Comparison of ENCODE assay signal across 16 cellular contexts in the genomic region with DNA sequence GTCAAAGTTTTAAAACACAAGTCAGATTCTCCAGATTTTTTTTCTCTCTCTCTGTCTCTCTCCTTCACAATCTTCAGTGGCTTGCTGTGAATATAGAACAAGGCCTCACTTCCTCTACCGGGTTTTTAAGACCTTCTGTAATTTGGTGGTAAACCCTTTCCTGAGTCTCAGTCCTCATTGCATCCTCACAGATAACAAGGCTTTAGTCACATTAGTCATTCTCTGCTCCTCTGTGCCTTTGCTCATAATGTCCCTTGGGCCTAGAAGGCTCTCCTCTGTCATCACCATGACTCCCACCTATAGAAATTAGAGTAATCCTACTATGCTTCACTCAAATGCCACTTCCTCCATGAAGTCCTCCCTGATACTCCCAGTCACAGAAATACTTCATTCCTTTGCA.
A peak's percentile ranks its signal among the peaks of the same experiment; 100 is the strongest.
DNase-seq lines count a peak whose midpoint lies in the region; ATAC-seq and TF ChIP-seq lines count a peak whose summit lies in the region.
"Had no signal": no experiment of that assay in that cellular context is flagged by ENCODE, and none has a peak within 500 bp of the region (broad histone marks: within the 10 kb centered on the region; RNA-seq: fewer than 3 reads in every experiment).

No MANE protein-coding gene starts in this region.

- H3K9me3 ChIP-seq in body of pancreas, result no peaks in the 10 kb centered on the region
- H3K9me3 ChIP-seq: Peyer's patch, testis had no signal

- intact Hi-C loops in body of pancreas (cut with DNase I), result no loop called here
- intact Hi-C loops in posterior cingulate gyrus (cut with DNase I), result no loop called here

- DNase-seq in GF-D8 (lab: John Stamatoyannopoulos, UW) (peak; percentile 38), KG1 (lab: John Stamatoyannopoulos, UW) (peak; percentile 70), SKM-1 treated with dmso at 0.1 percent for 144 hours (lab: John Stamatoyannopoulos, UW; ENCODE audit: unreplicated experiment) (peak; percentile 93), mesothelial cell of epicardium (ENCODE audit: low spot score in 2 of 2, unreplicated experiment in 2 of 2) (no peak), body of pancreas (no peak), posterior cingulate gyrus (no peak)
- DNase-seq: activated naive CD4-positive, alpha-beta T cell treated with Interleukin-2 at 50 U/mL for 16 hours; AML-193; hypothalamus; NCI-H748 treated with DMSO at 0.1 percent for 48 hours; Peyer's patch; stimulated activated CD4-positive, alpha-beta T cell treated with anti-CD3 and anti-CD28 coated beads, Interleukin-4, amount 100 ng/mL, for 4 hours; testis had no signal

- H3K27me3 Mint-ChIP-seq in mesothelial cell of epicardium (ENCODE audit: low read depth), result no peaks in the 10 kb centered on the region

- H3K9me3 Mint-ChIP-seq in mesothelial cell of epicardium, result no peaks in the 10 kb centered on the region

- no peak for TF ChIP-seq POLR2A in body of pancreas (IDR thresholded peaks at IDR 0.05)

- H3K4me1 ChIP-seq in body of pancreas, result no peaks in the 10 kb centered on the region
- H3K4me1 ChIP-seq: testis had no signal

- WGBS in body of pancreas, 2 donors, result 55 to 68% methylated on average over 1 of the region's 1 CpG

- H3K27ac Mint-ChIP-seq in mesothelial cell of epicardium, result peak overlapping the region; percentile 11

- H3K4me1 Mint-ChIP-seq in mesothelial cell of epicardium, result peaks cover 3% of the 10 kb centered on the region

- no peaks in the 10 kb centered on the region for H3K27me3 ChIP-seq in body of pancreas
- H3K27me3 ChIP-seq: Peyer's patch, testis had no signal

- TF ChIP-seq CTCF in mesothelial cell of epicardium (IDR thresholded peaks at IDR 0.05; ENCODE audit: unreplicated experiment) (no peak), body of pancreas (IDR thresholded peaks at IDR 0.05) (no peak)

- H3K36me3 Mint-ChIP-seq in mesothelial cell of epicardium, result no peaks in the 10 kb centered on the region

- H3K4me3 Mint-ChIP-seq in mesothelial cell of epicardium, result no peak overlapping the region

- no peaks in the 10 kb centered on the region for H3K36me3 ChIP-seq in body of pancreas (replicated peaks in 1 of 2; ENCODE audit: insufficient read depth in 1 of 2, low read depth in 2 of 2)
- H3K36me3 ChIP-seq: Peyer's patch had no signal

- ATAC-seq in body of pancreas, result no peak
- ATAC-seq in HG02588 (IDR thresholded peaks at IDR 0.05; ENCODE audit: unreplicated experiment), result no peak
- ATAC-seq in HG02571 (IDR thresholded peaks at IDR 0.05; ENCODE audit: unreplicated experiment), result no peak

- H3K27ac ChIP-seq in body of pancreas, result no peak overlapping the region
- H3K27ac ChIP-seq: HL-60, Peyer's patch, testis had no signal

- no peak overlapping the region for H3K4me3 ChIP-seq in body of pancreas
- H3K4me3 ChIP-seq: Peyer's patch, testis had no signal

Comparison
In these comparisons a context has a peak if more than half of its experiments do, and no peak if none do; other contexts are left out.
1. DNase-seq: peak in GF-D8 (single experiment), KG1 (single experiment) and SKM-1 treated with dmso at 0.1 percent for 144 hours (single experiment); none in mesothelial cell of epicardium (0 of 2), body of pancreas (0 of 4) and posterior cingulate gyrus (0 of 10).